In genomic region chr14:88840926-88841325, GRCh38 we compare ENCODE assay signal across 30 cellular contexts.
"Had no signal": no experiment of that assay in that cellular context is flagged by ENCODE, and none has a peak within 500 bp of the region (broad histone marks: within the 10 kb centered on the region; RNA-seq: fewer than 3 reads in every experiment).

No MANE protein-coding gene starts in this region.

- ATAC-seq: left colon; left lung; lower lobe of right lung; naive thymus-derived CD8-positive, alpha-beta T cell; right cardiac atrium; sciatic nerve; stimulated activated naive B cell treated with anti-CD40 and anti-IgM and Interleukin-4, amounts not matched to agents 10 μg/mL and 1 μg/mL and 100 μg/mL, for 72 hours; stimulated activated naive CD8-positive, alpha-beta T cell treated with anti-CD3 and anti-CD28 coated beads, Interleukin-15, Interleukin-2, amounts not matched to agents 100 U/mL and 50 U/mL, for 24 hours had no signal

- H3K9me3 Mint-ChIP-seq: immature natural killer cell; naive thymus-derived CD8-positive, alpha-beta T cell; nephron; neural crest cell; stimulated activated naive B cell treated with anti-CD40 and anti-IgM and Interleukin-4, amounts not matched to agents 10 μg/mL and 1 μg/mL and 100 μg/mL, for 72 hours had no signal

- H3K27ac Mint-ChIP-seq: immature natural killer cell; naive thymus-derived CD8-positive, alpha-beta T cell; nephron; stimulated activated naive B cell treated with anti-CD40 and anti-IgM and Interleukin-4, amounts not matched to agents 10 μg/mL and 1 μg/mL and 100 μg/mL, for 72 hours had no signal

- H3K36me3 ChIP-seq: left lung, pancreas, prostate gland, transverse colon had no signal

- FAIRE-seq: kidney, pancreas had no signal

- H3K27me3 ChIP-seq: left lung, pancreas, stomach, testis, thyroid gland, transverse colon, upper lobe of left lung, vagina had no signal

- H3K4me3 Mint-ChIP-seq: immature natural killer cell; naive thymus-derived CD8-positive, alpha-beta T cell; nephron; neural crest cell; stimulated activated naive B cell treated with anti-CD40 and anti-IgM and Interleukin-4, amounts not matched to agents 10 μg/mL and 1 μg/mL and 100 μg/mL, for 72 hours had no signal

- H3K9me3 ChIP-seq: left lung, lower lobe of right lung, pancreas, prostate gland, stomach, testis, thyroid gland, transverse colon, upper lobe of left lung, vagina had no signal

- H3K27ac ChIP-seq: left lung, lower lobe of right lung, pancreas, prostate gland, skin epidermis, stomach, thyroid gland, transverse colon, upper lobe of left lung, vagina had no signal

- H3K4me1 Mint-ChIP-seq: immature natural killer cell; naive thymus-derived CD8-positive, alpha-beta T cell; neural crest cell; stimulated activated naive B cell treated with anti-CD40 and anti-IgM and Interleukin-4, amounts not matched to agents 10 μg/mL and 1 μg/mL and 100 μg/mL, for 72 hours had no signal

- H3K4me1 ChIP-seq: left lung, lower lobe of right lung, prostate gland, transverse colon, upper lobe of left lung, vagina had no signal

- DNase-seq: immature natural killer cell; kidney; left colon; left lung; lower lobe of right lung; mammary epithelial cell; mesenchymal stem cell; naive thymus-derived CD8-positive, alpha-beta T cell; nucleus accumbens; pancreas; posterior cingulate gyrus; retina; right cardiac atrium; stimulated activated CD4-positive, alpha-beta T cell treated with anti-CD3 and anti-CD28 coated beads, Interleukin-12 subunit alpha, Interleukin-12 subunit beta, amount 100 ng/mL, for 4 hours; stimulated activated CD4-positive, alpha-beta T cell treated with anti-CD3 and anti-CD28 coated beads, Interleukin-15, amount 100 ng/mL, for 24 hours; stimulated activated CD4-positive, alpha-beta T cell treated with anti-CD3 and anti-CD28 coated beads, Interleukin-2, amount 100 ng/mL, for 24 hours; stimulated activated CD4-positive, alpha-beta T cell treated with anti-CD3 and anti-CD28 coated beads, Interleukin-4, amount 100 ng/mL, for 1 hour; stimulated activated naive B cell treated with anti-CD40 and anti-IgM and Interleukin-4, amounts not matched to agents 10 μg/mL and 1 μg/mL and 100 μg/mL, for 72 hours; stimulated activated naive CD8-positive, alpha-beta T cell treated with anti-CD3 and anti-CD28 coated beads, Interleukin-15, Interleukin-2, amounts not matched to agents 100 U/mL and 50 U/mL, for 24 hours; stomach; testis; thyroid gland; transverse colon; upper lobe of left lung had no signal

- H3K4me3 ChIP-seq: left lung, lower lobe of right lung, pancreas, prostate gland, skin epidermis, stomach, testis, thyroid gland, transverse colon, upper lobe of left lung, vagina had no signal
